17 cellular contexts compared by ENCODE assay signal in genomic region chr7:37820708-37821468, GRCh38. TPM values are rescaled to one million over a fixed set of nuclear protein-coding genes. Genes with fewer than 3 reads are reported as not detected.
DNase-seq lines count a peak whose midpoint lies in the region; ATAC-seq, FAIRE-seq and TF ChIP-seq lines count a peak whose summit lies in the region.
"Had no signal": no experiment of that assay in that cellular context is flagged by ENCODE, and none has a peak within 500 bp of the region (broad histone marks: within the 10 kb centered on the region; RNA-seq: fewer than 3 reads in every experiment).

No MANE protein-coding gene starts in this region.

- H3K36me3 ChIP-seq in GM12878 (ENCODE audit: control insufficient read depth in 2 of 2, insufficient read depth in 2 of 2, low read length in 1 of 2), result no peaks in the 10 kb centered on the region
- H3K36me3 ChIP-seq: ascending aorta, BLaER1 had no signal

- TF ChIP-seq EP300 in GM12878 (IDR thresholded peaks at IDR 0.05; ENCODE audit: borderline replicate concordance in 1 of 2, control insufficient read depth in 1 of 2, low read depth in 2 of 2, low read length in 2 of 2), result no peak

- no peak overlapping the region; the same call in 1 of the 2 replicates for H2AFZ ChIP-seq in GM12878 (ENCODE audit: control insufficient read depth, low read depth, low read length)

- DNase-seq in GM12878 (ENCODE audit: low read depth, low spot score) (no peak), NCI-H1105 treated with DMSO at 0.1 percent for 48 hours (lab: John Stamatoyannopoulos, UW) (no peak), anterior cingulate cortex (lab: John Stamatoyannopoulos, UW) (no peak), DMS79 (lab: John Stamatoyannopoulos, UW) (no peak)
- DNase-seq: activated CD4-positive, alpha-beta T cell treated with anti-CD3 and anti-CD28 coated beads for 48 hours; activated T-cell treated with anti-CD3 and anti-CD28 coated beads, Interleukin-2, amount 50 U/mL, for 48 hours; dermis blood vessel endothelial cell; IMR-90 had no signal

- SMC1A ChIA-PET in GM12878 (lab: Charles Lee; ENCODE audit: uncharacterized antibody, unreplicated experiment), result interaction anchor here (0.9 to 12.7 kb wide), 10 partner anchors 8 to 126 kb away, joined by 3 to 193 read pairs (median 10); no protein-coding TSS in a partner anchor

- H3K9ac ChIP-seq in GM12878 (ENCODE audit: control insufficient read depth, insufficient read depth, low read length), result peak overlapping the region; percentile 47; the same call in 1 of the 2 replicates
- H3K9ac ChIP-seq: BLaER1 had no signal

- no peak for FAIRE-seq in GM12878 (lab: Jason Lieb, UNC)

- WGBS in GM12878 (ENCODE audit: insufficient coverage, insufficient replicate concordance, low lambda C conversion rate, missing lambda C conversion rate), result 62% methylated on average over 3 of the region's 3 CpGs

- H3K27me3 ChIP-seq in GM12878 (replicated peaks in 1 of 2; ENCODE audit: control insufficient read depth in 2 of 2, insufficient read depth in 2 of 2, low read length in 1 of 2), result no peaks in the 10 kb centered on the region
- H3K27me3 ChIP-seq: ascending aorta, BLaER1 had no signal

- POLR2A ChIA-PET in GM12878 (lab: Charles Lee), result interaction anchor here (1.3 to 2.3 kb wide), 2 partner anchors 35 to 357 kb away, joined by 4 to 5 read pairs; partner anchors contain the start of gene STARD3NL

- H3K4me2 ChIP-seq in GM12878 (ENCODE audit: control insufficient read depth, insufficient read depth), result peak overlapping the region; percentile 76
- H3K4me2 ChIP-seq: BLaER1 had no signal

- intact Hi-C loops in GM12878 (cut with micrococcal nuclease; ENCODE audit: unreplicated experiment), result loop anchor here (5.0 kb wide), 1 partner anchor 54 kb away; no protein-coding TSS in a partner anchor

- BruUV-seq in GM12878 (replicated peaks; lab: Mats Ljungman, UMichigan), result no TSS peak

- no peak for TF ChIP-seq POLR2A in GM12878 (IDR thresholded peaks at IDR 0.05; ENCODE audit: low read depth, low read length)

- no peak for TF ChIP-seq RAD21 in GM12878 (IDR thresholded peaks at IDR 0.05; ENCODE audit: insufficient read depth, low read depth, low read length)

- H3K27ac ChIP-seq in GM12878 (ENCODE audit: control insufficient read depth, insufficient read depth), result peak overlapping the region; percentile 80
- H3K27ac ChIP-seq: ascending aorta, BLaER1 had no signal

- no peaks in the 10 kb centered on the region for H4K20me1 ChIP-seq in GM12878 (ENCODE audit: control insufficient read depth, insufficient read depth)
- H4K20me1 ChIP-seq: BLaER1 had no signal

- no peak for TF ChIP-seq CTCF in GM12878 (IDR thresholded peaks at IDR 0.05 in 2 of 3, conservative IDR thresholded peaks at IDR 0.05 in 1 of 3; ENCODE audit: control insufficient read depth in 2 of 3, extremely low read depth in 1 of 3, insufficient read depth in 1 of 3, low read depth in 3 of 3, low read length in 3 of 3)

- ATAC-seq in GM18873 (IDR thresholded peaks at IDR 0.05; ENCODE audit: low FRiP score, unreplicated experiment) (peak; percentile 88), GM21528 (IDR thresholded peaks at IDR 0.05; ENCODE audit: low FRiP score, unreplicated experiment) (peak; percentile 76), HG03045 (IDR thresholded peaks at IDR 0.05; ENCODE audit: unreplicated experiment) (peak; percentile 85), GM12878 (peak; percentile 59)
- ATAC-seq in activated CD4-positive, CD25-positive, alpha-beta regulatory T cell treated with anti-CD3 and anti-CD28 coated beads, Interleukin-2, amount 50 U/mL, for 24 hours, result no peak

- H3K4me3 ChIP-seq in GM12878, result 0 out of 2 replicates have a peak overlapping the region, but pooled peaks have one; percentile 45
- H3K4me3 ChIP-seq: ascending aorta, BLaER1 had no signal

- CTCF ChIA-PET in GM12878 (lab: Yijun Ruan, JAX), result interaction anchor here (0.7 to 3.0 kb wide), 7 partner anchors 9 to 189 kb away, joined by 3 to 13 read pairs (median 3); no protein-coding TSS in a partner anchor

- H3K79me2 ChIP-seq in GM12878 (ENCODE audit: control insufficient read depth, insufficient read depth, low read length), result peaks cover 21% of the 10 kb centered on the region

- RAD21 ChIA-PET in GM12878 (lab: Charles Lee; ENCODE audit: unreplicated experiment), result interaction anchor here (1.1 to 3.8 kb wide), 8 partner anchors 9 to 137 kb away, joined by 3 to 30 read pairs (median 5); partner anchors contain the start of gene GPR141

- in situ Hi-C loops in GM12878 (cut with MboI), result loop anchor here (5.0 kb wide), 1 partner anchor 479 kb away; no protein-coding TSS in a partner anchor

- H3K9me3 ChIP-seq in GM12878 (replicated peaks; ENCODE audit: control insufficient read depth, insufficient read depth, low read length), result no peaks in the 10 kb centered on the region
- H3K9me3 ChIP-seq: BLaER1 had no signal

- H3K4me1 ChIP-seq in GM12878 (ENCODE audit: control insufficient read depth, insufficient read depth, low read length), result peaks cover 26% of the 10 kb centered on the region
- H3K4me1 ChIP-seq: ascending aorta, BLaER1 had no signal

TF ChIP-seq in GM12878, 131 proteins besides CTCF, POLR2A, EP300 and RAD21:
- TF ChIP-seq TCF12 (IDR thresholded peaks at IDR 0.05; ENCODE audit: low read depth, low read length) (peak; percentile 68; the same call in 1 of the 2 replicates), ZNF622 (IDR thresholded peaks at IDR 0.05) (no peak), TCF3 (IDR thresholded peaks at IDR 0.05; ENCODE audit: borderline replicate concordance, insufficient read depth, low read depth, low read length) (peak; percentile 67), IKZF2 (IDR thresholded peaks at IDR 0.05) (peak in 1 of 2 experiments; percentile 45; a peak in 1 of 4 replicates), MXI1 (IDR thresholded peaks at IDR 0.05; ENCODE audit: low read depth, low read length) (no peak)

RNA-seq across cellular contexts. Expression of gene NME8, which starts 27.5 kb away (rescaled TPM):
- total RNA-seq in GM12878 (2013; cell fraction: nucleolus; rRNA removed), result 0.52 and 0.61 TPM in 2 replicates
- total RNA-seq in GM12878 (2014; rRNA removed) (0.17 and 0.60 TPM in 2 replicates), GM12878 (2014; rRNA removed; fragmentation: Illumina TruSeq; extraction: Trizol) (0.32 and 0.54 TPM in 2 replicates), GM12878 (2021) (0.51 TPM in 1 of 2 replicates, not detected in the other)
- 0.21 TPM for polyA plus RNA-seq in GM12878 (2011; ENCODE audit: low read depth)
- polyA plus RNA-seq in GM12878 (2011; rRNA removed) (3.5 and 5.5 TPM in 2 replicates), GM12878 (2014; fragmentation: Illumina TruSeq; extraction: Trizol) (0.30 and 0.62 TPM in 2 replicates), GM12878 (2014; fragmentation: Nextera tagmentation; extraction: Ambion mirVana) (under 1 TPM; 0.51 to 0.69 TPM), GM12878 (2014; rRNA removed) (0.03 and 0.58 TPM in 2 replicates), GM12878 (2016; fragmentation: Nextera tagmentation; extraction: Ambion mirVana) (not detected)
- 0.55 and 0.58 TPM in 2 replicates for polyA plus RNA-seq in GM12878 (2011; cell fraction: cytosol; rRNA removed)
- 4.8 and 5.3 TPM in 2 replicates for polyA plus RNA-seq in GM12878 (2011; cell fraction: nucleus; rRNA removed)
- 2.3 and 2.8 TPM in 2 replicates for polyA plus RNA-seq in GM12878 (2012)
- 0.21 and 0.29 TPM in 2 replicates for polyA minus RNA-seq in GM12878 (2011; rRNA and poly(A)+ RNA removed)
- polyA minus RNA-seq in GM12878 (2011; cell fraction: cytosol; rRNA and poly(A)+ RNA removed), result not detected in 2 replicates
- 0.24 and 0.48 TPM in 2 replicates for polyA minus RNA-seq in GM12878 (2011; cell fraction: nucleus; rRNA and poly(A)+ RNA removed)
- total RNA-seq: dermis blood vessel endothelial cell; IMR-90; NCI-H460; skeletal muscle tissue; T-helper 1 cell treated with Interleukin-12 subunit alpha and Interleukin-12 subunit beta and Interleukin-4 antibody, amounts not matched to agents 30 ng/mL and 1 ng/mL, for 36 hours had no signal
- polyA plus RNA-seq: IMR-90 had no signal

Comparison
In these comparisons a context has a peak if more than half of its experiments do, and no peak if none do; other contexts are left out.
1. ATAC-seq: peak in GM18873 (single experiment), GM21528 (single experiment), HG03045 (single experiment) and GM12878 (single experiment); none in activated CD4-positive, CD25-positive, alpha-beta regulatory T cell treated with anti-CD3 and anti-CD28 coated beads, Interleukin-2, amount 50 U/mL, for 24 hours (0 of 2).